ENCODE assay signal across 1 cellular context in the genomic region with DNA sequence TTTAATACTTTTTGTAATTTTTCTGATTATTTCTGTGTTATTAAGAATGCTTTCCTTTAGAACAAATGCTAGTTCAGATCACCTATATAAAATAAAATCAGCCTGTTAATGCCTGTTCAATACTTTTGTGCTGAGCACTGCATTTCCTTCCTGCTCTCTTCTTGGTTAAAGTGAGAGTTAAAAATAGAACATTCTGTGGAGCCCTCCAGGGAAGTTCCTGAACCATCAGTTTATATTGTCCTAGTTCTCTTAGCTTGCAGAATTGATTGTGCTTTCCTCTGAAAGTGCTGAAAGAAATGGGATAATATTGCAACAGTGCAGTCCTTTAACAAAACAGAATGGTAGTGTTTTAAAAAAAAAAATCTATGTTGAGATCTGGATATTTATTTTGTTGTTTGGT.
TF ChIP-seq lines count a peak whose summit lies in the region.

No MANE protein-coding gene starts in this region.

TF ChIP-seq in WTC11, 78 proteins besides CTCF, POLR2A, EP300 and RAD21 (continued from another document):
- TF ChIP-seq ARID4B (CRISPR knock-in tag; IDR thresholded peaks at IDR 0.05; ENCODE audit: borderline replicate concordance), result no peak
- TF ChIP-seq SP1 (CRISPR knock-in tag; conservative IDR thresholded peaks at IDR 0.05), result no peak
- TF ChIP-seq PREB (CRISPR knock-in tag; IDR thresholded peaks at IDR 0.05; ENCODE audit: borderline replicate concordance), result no peak
- no peak for TF ChIP-seq TEAD4 (CRISPR knock-in tag; IDR thresholded peaks at IDR 0.05)
- TF ChIP-seq, protein P1, sequence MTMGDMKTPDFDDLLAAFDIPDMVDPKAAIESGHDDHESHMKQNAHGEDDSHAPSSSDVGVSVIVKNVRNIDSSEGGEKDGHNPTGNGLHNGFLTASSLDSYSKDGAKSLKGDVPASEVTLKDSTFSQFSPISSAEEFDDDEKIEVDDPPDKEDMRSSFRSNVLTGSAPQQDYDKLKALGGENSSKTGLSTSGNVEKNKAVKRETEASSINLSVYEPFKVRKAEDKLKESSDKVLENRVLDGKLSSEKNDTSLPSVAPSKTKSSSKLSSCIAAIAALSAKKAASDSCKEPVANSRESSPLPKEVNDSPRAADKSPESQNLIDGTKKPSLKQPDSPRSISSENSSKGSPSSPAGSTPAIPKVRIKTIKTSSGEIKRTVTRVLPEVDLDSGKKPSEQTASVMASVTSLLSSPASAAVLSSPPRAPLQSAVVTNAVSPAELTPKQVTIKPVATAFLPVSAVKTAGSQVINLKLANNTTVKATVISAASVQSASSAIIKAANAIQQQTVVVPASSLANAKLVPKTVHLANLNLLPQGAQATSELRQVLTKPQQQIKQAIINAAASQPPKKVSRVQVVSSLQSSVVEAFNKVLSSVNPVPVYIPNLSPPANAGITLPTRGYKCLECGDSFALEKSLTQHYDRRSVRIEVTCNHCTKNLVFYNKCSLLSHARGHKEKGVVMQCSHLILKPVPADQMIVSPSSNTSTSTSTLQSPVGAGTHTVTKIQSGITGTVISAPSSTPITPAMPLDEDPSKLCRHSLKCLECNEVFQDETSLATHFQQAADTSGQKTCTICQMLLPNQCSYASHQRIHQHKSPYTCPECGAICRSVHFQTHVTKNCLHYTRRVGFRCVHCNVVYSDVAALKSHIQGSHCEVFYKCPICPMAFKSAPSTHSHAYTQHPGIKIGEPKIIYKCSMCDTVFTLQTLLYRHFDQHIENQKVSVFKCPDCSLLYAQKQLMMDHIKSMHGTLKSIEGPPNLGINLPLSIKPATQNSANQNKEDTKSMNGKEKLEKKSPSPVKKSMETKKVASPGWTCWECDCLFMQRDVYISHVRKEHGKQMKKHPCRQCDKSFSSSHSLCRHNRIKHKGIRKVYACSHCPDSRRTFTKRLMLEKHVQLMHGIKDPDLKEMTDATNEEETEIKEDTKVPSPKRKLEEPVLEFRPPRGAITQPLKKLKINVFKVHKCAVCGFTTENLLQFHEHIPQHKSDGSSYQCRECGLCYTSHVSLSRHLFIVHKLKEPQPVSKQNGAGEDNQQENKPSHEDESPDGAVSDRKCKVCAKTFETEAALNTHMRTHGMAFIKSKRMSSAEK (CRISPR knock-in tag; IDR thresholded peaks at IDR 0.05; ENCODE audit: borderline replicate concordance), result no peak
- TF ChIP-seq, protein P2, sequence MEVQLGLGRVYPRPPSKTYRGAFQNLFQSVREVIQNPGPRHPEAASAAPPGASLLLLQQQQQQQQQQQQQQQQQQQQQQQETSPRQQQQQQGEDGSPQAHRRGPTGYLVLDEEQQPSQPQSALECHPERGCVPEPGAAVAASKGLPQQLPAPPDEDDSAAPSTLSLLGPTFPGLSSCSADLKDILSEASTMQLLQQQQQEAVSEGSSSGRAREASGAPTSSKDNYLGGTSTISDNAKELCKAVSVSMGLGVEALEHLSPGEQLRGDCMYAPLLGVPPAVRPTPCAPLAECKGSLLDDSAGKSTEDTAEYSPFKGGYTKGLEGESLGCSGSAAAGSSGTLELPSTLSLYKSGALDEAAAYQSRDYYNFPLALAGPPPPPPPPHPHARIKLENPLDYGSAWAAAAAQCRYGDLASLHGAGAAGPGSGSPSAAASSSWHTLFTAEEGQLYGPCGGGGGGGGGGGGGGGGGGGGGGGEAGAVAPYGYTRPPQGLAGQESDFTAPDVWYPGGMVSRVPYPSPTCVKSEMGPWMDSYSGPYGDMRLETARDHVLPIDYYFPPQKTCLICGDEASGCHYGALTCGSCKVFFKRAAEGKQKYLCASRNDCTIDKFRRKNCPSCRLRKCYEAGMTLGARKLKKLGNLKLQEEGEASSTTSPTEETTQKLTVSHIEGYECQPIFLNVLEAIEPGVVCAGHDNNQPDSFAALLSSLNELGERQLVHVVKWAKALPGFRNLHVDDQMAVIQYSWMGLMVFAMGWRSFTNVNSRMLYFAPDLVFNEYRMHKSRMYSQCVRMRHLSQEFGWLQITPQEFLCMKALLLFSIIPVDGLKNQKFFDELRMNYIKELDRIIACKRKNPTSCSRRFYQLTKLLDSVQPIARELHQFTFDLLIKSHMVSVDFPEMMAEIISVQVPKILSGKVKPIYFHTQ (CRISPR knock-in tag; IDR thresholded peaks at IDR 0.05), result no peak
- TF ChIP-seq ZBTB43 (CRISPR knock-in tag; IDR thresholded peaks at IDR 0.05), result no peak
